Comparison of ENCODE assay signal across 16 cellular contexts in the genomic region with DNA sequence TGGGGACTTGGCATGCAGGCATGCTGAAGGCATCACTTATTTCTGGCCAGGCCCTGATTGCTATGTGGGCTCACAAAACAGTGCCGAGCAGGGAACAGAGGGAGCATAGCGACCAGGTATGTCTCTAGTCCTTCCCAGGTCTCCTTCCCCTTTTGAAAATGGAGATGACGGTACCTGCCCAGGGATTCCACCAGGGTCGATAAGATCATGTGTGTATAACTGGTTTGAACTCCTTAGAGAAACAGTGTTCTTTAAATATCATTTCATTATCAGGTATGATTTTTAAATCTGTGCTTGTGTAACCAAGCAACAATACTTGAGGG.
DNase-seq lines count a peak whose midpoint lies in the region; ATAC-seq and TF ChIP-seq lines count a peak whose summit lies in the region.
"Had no signal": no experiment of that assay in that cellular context is flagged by ENCODE, and none has a peak within 500 bp of the region (broad histone marks: within the 10 kb centered on the region; RNA-seq: fewer than 3 reads in every experiment).

No MANE protein-coding gene starts in this region.

- H3F3A ChIP-seq in GM23248 (ENCODE audit: insufficient read depth) = no peaks in the 10 kb centered on the region

- H3K4me1 Mint-ChIP-seq in activated CD8-positive, alpha-beta T cell treated with anti-CD3 and anti-CD28 coated beads for 36 hours (ENCODE audit: low read depth) = peaks cover 51% of the 10 kb centered on the region
- H3K4me1 Mint-ChIP-seq in activated CD8-positive, alpha-beta T cell treated with anti-CD3 and anti-CD28 coated beads, Interleukin-2, amount 10 ng/mL, durations not matched to agents 7 days and 5 days (ENCODE audit: low read depth) = peaks cover 58% of the 10 kb centered on the region
- H3K4me1 Mint-ChIP-seq in T-cell (peaks cover 58 to 69% (median 59%) of the 10 kb centered on the region in 3 donors), immature natural killer cell (peaks cover 36 to 38% of the 10 kb centered on the region in 2 donors)
- peaks cover 46% of the 10 kb centered on the region for H3K4me1 Mint-ChIP-seq in stimulated activated effector memory CD8-positive, alpha-beta T cell treated with anti-CD3 and anti-CD28 coated beads, Interleukin-12 subunit alpha, Interleukin-12 subunit beta, amount 100 ng/mL, for 72 hours

- TF ChIP-seq CTCF in activated CD8-positive, alpha-beta T cell treated with anti-CD3 and anti-CD28 coated beads for 36 hours (IDR thresholded peaks at IDR 0.05) = no peak

- ATAC-seq in activated CD8-positive, alpha-beta T cell treated with anti-CD3 and anti-CD28 coated beads for 36 hours = no peak
- ATAC-seq in activated CD8-positive, alpha-beta T cell treated with anti-CD3 and anti-CD28 coated beads, Interleukin-2, amount 10 ng/mL, durations not matched to agents 7 days and 5 days = no peak
- no peak for ATAC-seq in T-cell (replicated peaks in 1 of 4)
- no peak for ATAC-seq in stimulated activated effector memory CD8-positive, alpha-beta T cell treated with anti-CD3 and anti-CD28 coated beads, Interleukin-12 subunit alpha, Interleukin-12 subunit beta, amount 100 ng/mL, for 72 hours
- ATAC-seq in HG03196 (IDR thresholded peaks at IDR 0.05; ENCODE audit: unreplicated experiment) = no peak
- ATAC-seq: PC-3 had no signal

- H3K9me2 ChIP-seq in GM23248 (ENCODE audit: insufficient read depth) = no peaks in the 10 kb centered on the region

- intact Hi-C loops in activated CD8-positive, alpha-beta T cell treated with anti-CD3 and anti-CD28 coated beads for 36 hours (cut with micrococcal nuclease) = loop anchor here (5.0 to 10.0 kb wide), 3 partner anchors 131 to 276 kb away; no protein-coding TSS in a partner anchor

- H3K79me2 ChIP-seq in GM23248 (ENCODE audit: insufficient read depth) = no peaks in the 10 kb centered on the region

- CTCF ChIA-PET in activated CD8-positive, alpha-beta T cell treated with anti-CD3 and anti-CD28 coated beads for 36 hours (lab: Charles Lee) = no interaction called here
- CTCF ChIA-PET in activated CD8-positive, alpha-beta T cell treated with anti-CD3 and anti-CD28 coated beads, Interleukin-2, amount 10 ng/mL, durations not matched to agents 7 days and 5 days (lab: Charles Lee) = no interaction called here
- CTCF ChIA-PET in T-cell (lab: Charles Lee) = interaction anchor here in 1 of 2 donors (1.3 kb wide), 1 partner anchor 283 kb away, joined by 3 read pairs; no protein-coding TSS in a partner anchor

- H2AFZ ChIP-seq in GM23248 = no peak overlapping the region

- in situ Hi-C loops in GM23248 (cut with MboI) = no loop called here

- 60 to 64% methylated on average over 4 of the region's 4 CpGs for WGBS in GM23248 (ENCODE audit: low coverage in 1 of 2, low lambda C conversion rate in 2 of 2, missing lambda C conversion rate in 2 of 2), 2 experiments

- no peak overlapping the region for H3K4me3 ChIP-seq in GM23248

- H4K20me1 ChIP-seq in GM23248 (ENCODE audit: insufficient read depth) = no peaks in the 10 kb centered on the region

- H3K4me2 ChIP-seq in GM23248 (ENCODE audit: unreplicated experiment) = no peak overlapping the region

- H3K27ac ChIP-seq in caudate nucleus (ENCODE audit: low read depth, low read length) (no peak overlapping the region), GM23248 (no peak overlapping the region)

- H3K27ac Mint-ChIP-seq in activated CD8-positive, alpha-beta T cell treated with anti-CD3 and anti-CD28 coated beads for 36 hours = peak overlapping the region; percentile 42
- H3K27ac Mint-ChIP-seq in activated CD8-positive, alpha-beta T cell treated with anti-CD3 and anti-CD28 coated beads, Interleukin-2, amount 10 ng/mL, durations not matched to agents 7 days and 5 days = no peak overlapping the region
- H3K27ac Mint-ChIP-seq in T-cell (peak overlapping the region; percentile 68 to 70), immature natural killer cell (peak overlapping the region in 4 of 6 donors; percentile 24 to 99 (median 87))
- H3K27ac Mint-ChIP-seq in stimulated activated effector memory CD8-positive, alpha-beta T cell treated with anti-CD3 and anti-CD28 coated beads, Interleukin-12 subunit alpha, Interleukin-12 subunit beta, amount 100 ng/mL, for 72 hours = peak overlapping the region; percentile 96

- H3K4me1 ChIP-seq in GM23248 (ENCODE audit: insufficient read depth) = no peaks in the 10 kb centered on the region

- H3K4me3 Mint-ChIP-seq in activated CD8-positive, alpha-beta T cell treated with anti-CD3 and anti-CD28 coated beads for 36 hours = no peak overlapping the region
- no peak overlapping the region for H3K4me3 Mint-ChIP-seq in activated CD8-positive, alpha-beta T cell treated with anti-CD3 and anti-CD28 coated beads, Interleukin-2, amount 10 ng/mL, durations not matched to agents 7 days and 5 days
- H3K4me3 Mint-ChIP-seq in T-cell (no peak overlapping the region), immature natural killer cell (no peak overlapping the region)
- no peak overlapping the region for H3K4me3 Mint-ChIP-seq in stimulated activated effector memory CD8-positive, alpha-beta T cell treated with anti-CD3 and anti-CD28 coated beads, Interleukin-12 subunit alpha, Interleukin-12 subunit beta, amount 100 ng/mL, for 72 hours

- no peaks in the 10 kb centered on the region for H3K27me3 Mint-ChIP-seq in activated CD8-positive, alpha-beta T cell treated with anti-CD3 and anti-CD28 coated beads for 36 hours
- no peaks in the 10 kb centered on the region for H3K27me3 Mint-ChIP-seq in activated CD8-positive, alpha-beta T cell treated with anti-CD3 and anti-CD28 coated beads, Interleukin-2, amount 10 ng/mL, durations not matched to agents 7 days and 5 days (ENCODE audit: low read depth)
- no peaks in the 10 kb centered on the region for H3K27me3 Mint-ChIP-seq in T-cell
- peaks cover 6 to 10% (median 6%) of the 10 kb centered on the region in 3 donors for H3K27me3 Mint-ChIP-seq in immature natural killer cell (ENCODE audit: low read depth in 3 of 3)

- H3K36me3 ChIP-seq in GM23248 (ENCODE audit: low read depth) = no peaks in the 10 kb centered on the region

- no peaks in the 10 kb centered on the region for H3K9me3 ChIP-seq in GM23248 (ENCODE audit: low read depth)

- H3K27me3 ChIP-seq in GM23248 (replicated peaks; ENCODE audit: insufficient read depth) = no peaks in the 10 kb centered on the region; the same call in 1 of the 2 replicates

- POLR2A ChIA-PET in activated CD8-positive, alpha-beta T cell treated with anti-CD3 and anti-CD28 coated beads for 36 hours (lab: Charles Lee) = no interaction called here
- POLR2A ChIA-PET in activated CD8-positive, alpha-beta T cell treated with anti-CD3 and anti-CD28 coated beads, Interleukin-2, amount 10 ng/mL, durations not matched to agents 7 days and 5 days (lab: Charles Lee) = interaction anchor here (0.6 kb wide), 1 partner anchor 10 kb away, joined by 3 read pairs; no protein-coding TSS in a partner anchor
- POLR2A ChIA-PET in T-cell (lab: Charles Lee) = interaction anchor here in 1 of 2 donors (0.5 kb wide), 1 partner anchor 279 kb away, joined by 11 read pairs; no protein-coding TSS in a partner anchor

- peaks cover 9% of the 10 kb centered on the region for H3K9me3 Mint-ChIP-seq in activated CD8-positive, alpha-beta T cell treated with anti-CD3 and anti-CD28 coated beads for 36 hours
- peaks cover 6% of the 10 kb centered on the region for H3K9me3 Mint-ChIP-seq in activated CD8-positive, alpha-beta T cell treated with anti-CD3 and anti-CD28 coated beads, Interleukin-2, amount 10 ng/mL, durations not matched to agents 7 days and 5 days (ENCODE audit: insufficient read depth)
- H3K9me3 Mint-ChIP-seq in T-cell = no peaks in the 10 kb centered on the region
- H3K9me3 Mint-ChIP-seq in immature natural killer cell = peaks cover 0 to 2% (median 0%) of the 10 kb centered on the region in 6 donors
- H3K9me3 Mint-ChIP-seq in stimulated activated effector memory CD8-positive, alpha-beta T cell treated with anti-CD3 and anti-CD28 coated beads, Interleukin-12 subunit alpha, Interleukin-12 subunit beta, amount 100 ng/mL, for 72 hours = no peaks in the 10 kb centered on the region

- H3K9ac ChIP-seq in GM23248 = no peak overlapping the region

- no peak for DNase-seq in activated CD8-positive, alpha-beta T cell treated with anti-CD3 and anti-CD28 coated beads for 36 hours
- DNase-seq in activated CD8-positive, alpha-beta T cell treated with anti-CD3 and anti-CD28 coated beads, Interleukin-2, amount 10 ng/mL, durations not matched to agents 7 days and 5 days = no peak
- DNase-seq in T-cell = no peak
- DNase-seq in immature natural killer cell = no peak
- no peak for DNase-seq in stimulated activated effector memory CD8-positive, alpha-beta T cell treated with anti-CD3 and anti-CD28 coated beads, Interleukin-12 subunit alpha, Interleukin-12 subunit beta, amount 100 ng/mL, for 72 hours (ENCODE audit: low spot score in 2 of 2)
- no peak for DNase-seq in caudate nucleus (lab: John Stamatoyannopoulos, UW)
- DNase-seq in GM23248 = no peak
- DNase-seq: C1 segment of cervical spinal cord, GF-D8, NCI-H1092 treated with DMSO at 0.1 percent for 48 hours, NCI-H1694, NCI-H2107, NCI-H345, NCI-H69, PC-3 had no signal

- peaks cover 8% of the 10 kb centered on the region for H3K36me3 Mint-ChIP-seq in activated CD8-positive, alpha-beta T cell treated with anti-CD3 and anti-CD28 coated beads for 36 hours (ENCODE audit: low read depth)
- peaks cover 20% of the 10 kb centered on the region for H3K36me3 Mint-ChIP-seq in activated CD8-positive, alpha-beta T cell treated with anti-CD3 and anti-CD28 coated beads, Interleukin-2, amount 10 ng/mL, durations not matched to agents 7 days and 5 days (ENCODE audit: low read depth)
- H3K36me3 Mint-ChIP-seq in T-cell (no peaks in the 10 kb centered on the region), immature natural killer cell (no peaks in the 10 kb centered on the region)
- H3K36me3 Mint-ChIP-seq in stimulated activated effector memory CD8-positive, alpha-beta T cell treated with anti-CD3 and anti-CD28 coated beads, Interleukin-12 subunit alpha, Interleukin-12 subunit beta, amount 100 ng/mL, for 72 hours = peaks cover 17% of the 10 kb centered on the region
